ENCODE assay signal across 9 cellular contexts in genomic region chr6:28884423-28885148, GRCh38. TPM values are rescaled to one million over a fixed set of nuclear protein-coding genes. Genes with fewer than 3 reads are reported as not detected.
DNase-seq lines count a peak whose midpoint lies in the region; ATAC-seq, FAIRE-seq and TF ChIP-seq lines count a peak whose summit lies in the region.
"Had no signal": no experiment of that assay in that cellular context is flagged by ENCODE, and none has a peak within 500 bp of the region (broad histone marks: within the 10 kb centered on the region; RNA-seq: fewer than 3 reads in every experiment).

No MANE protein-coding gene starts in this region.

- H3K27ac ChIP-seq in foreskin keratinocyte (no peak overlapping the region), pancreas (no peak overlapping the region)

- H3K9me3 ChIP-seq in pancreas = no peaks in the 10 kb centered on the region

- H3K4me1 ChIP-seq in foreskin keratinocyte = no peaks in the 10 kb centered on the region
- H3K4me1 ChIP-seq in pancreas = no peaks in the 10 kb centered on the region

- H3K27me3 Mint-ChIP-seq in stimulated activated naive CD8-positive, alpha-beta T cell treated with anti-CD3 and anti-CD28 coated beads, Interleukin-15, amount 100 ng/mL, for 72 hours = no peaks in the 10 kb centered on the region

- FAIRE-seq in pancreas (lab: Jason Lieb, UNC) = no peak
- FAIRE-seq: bronchial epithelial cell had no signal

- WGBS in pancreas, 2 donors = 63 to 69% methylated on average over 17 to 18 of the region's 18 CpGs

- no peak for TF ChIP-seq CTCF in foreskin keratinocyte (conservative IDR thresholded peaks at IDR 0.05)
- no peak for TF ChIP-seq CTCF in pancreas (IDR thresholded peaks at IDR 0.05)

- H3K36me3 ChIP-seq in pancreas = no peaks in the 10 kb centered on the region

- H3K9me3 Mint-ChIP-seq in stimulated activated naive CD8-positive, alpha-beta T cell treated with anti-CD3 and anti-CD28 coated beads, Interleukin-15, amount 100 ng/mL, for 72 hours = peaks cover 6 to 8% of the 10 kb centered on the region in 2 donors

- intact Hi-C loops in pancreas (cut with DNase I) = no loop called here

- ATAC-seq in foreskin keratinocyte = peak; percentile 25
- ATAC-seq in stimulated activated naive CD8-positive, alpha-beta T cell treated with anti-CD3 and anti-CD28 coated beads, Interleukin-15, amount 100 ng/mL, for 72 hours = peak; percentile 77
- ATAC-seq in pancreas = no peak
- ATAC-seq in GM18511 (IDR thresholded peaks at IDR 0.05; ENCODE audit: unreplicated experiment) = no peak

- H3K4me3 Mint-ChIP-seq in stimulated activated naive CD8-positive, alpha-beta T cell treated with anti-CD3 and anti-CD28 coated beads, Interleukin-15, amount 100 ng/mL, for 72 hours = peak overlapping the region; percentile 62 to 73

- DNase-seq in NK-92 treated with Interleukin-12 subunit alpha and Interleukin-12 subunit beta, amount 100 ng/mL, for 24 hours (lab: John Stamatoyannopoulos, UW) = peak; percentile 20
- DNase-seq in NK-92 (lab: John Stamatoyannopoulos, UW; ENCODE audit: unreplicated experiment) (no peak), foreskin keratinocyte (no peak), pancreas (no peak), DMS153 treated with DMSO at 0.1 percent for 48 hours (lab: John Stamatoyannopoulos, UW; ENCODE audit: unreplicated experiment) (no peak)
- DNase-seq in activated CD4-positive, alpha-beta T cell treated with anti-CD3 and anti-CD28 coated beads, Interleukin-2, amount 50 U/mL, for 48 hours = peak; percentile 60 to 73
- DNase-seq in stimulated activated naive CD8-positive, alpha-beta T cell treated with anti-CD3 and anti-CD28 coated beads, Interleukin-15, amount 100 ng/mL, for 72 hours = peak; percentile 83 to 87

- H3K4me1 Mint-ChIP-seq in stimulated activated naive CD8-positive, alpha-beta T cell treated with anti-CD3 and anti-CD28 coated beads, Interleukin-15, amount 100 ng/mL, for 72 hours = peaks cover 50% of the 10 kb centered on the region

- no peak overlapping the region for H3K4me3 ChIP-seq in pancreas

- H3K27ac Mint-ChIP-seq in stimulated activated naive CD8-positive, alpha-beta T cell treated with anti-CD3 and anti-CD28 coated beads, Interleukin-15, amount 100 ng/mL, for 72 hours = peak overlapping the region; percentile 69 to 97

- H3K27me3 ChIP-seq in foreskin keratinocyte = peaks cover 24% of the 10 kb centered on the region
- H3K27me3 ChIP-seq in pancreas = no peaks in the 10 kb centered on the region

RNA-seq across cellular contexts. Expression of gene TRIM27, which starts 39.2 kb away (rescaled TPM):
- 50.9 and 60.1 TPM in 2 replicates for total RNA-seq in foreskin keratinocyte
- 35.0 and 37.5 TPM in 2 replicates for polyA plus RNA-seq in foreskin keratinocyte
- 10 to 100 TPM; 24.1 to 33.6 (median 28.4) TPM for total RNA-seq in pancreas
- polyA plus RNA-seq in pancreas = 10 to 100 TPM; 41.8 to 43.3 TPM

Comparison
In these comparisons a context has a peak if more than half of its experiments do, and no peak if none do; other contexts are left out.
1. DNase-seq: peak in NK-92 treated with Interleukin-12 subunit alpha and Interleukin-12 subunit beta, amount 100 ng/mL, for 24 hours (single experiment), activated CD4-positive, alpha-beta T cell treated with anti-CD3 and anti-CD28 coated beads, Interleukin-2, amount 50 U/mL, for 48 hours (2 of 2) and stimulated activated naive CD8-positive, alpha-beta T cell treated with anti-CD3 and anti-CD28 coated beads, Interleukin-15, amount 100 ng/mL, for 72 hours (2 of 2); none in NK-92 (single experiment), foreskin keratinocyte (0 of 2), pancreas (0 of 6) and DMS153 treated with DMSO at 0.1 percent for 48 hours (single experiment).
2. ATAC-seq: peak in foreskin keratinocyte (single experiment) and stimulated activated naive CD8-positive, alpha-beta T cell treated with anti-CD3 and anti-CD28 coated beads, Interleukin-15, amount 100 ng/mL, for 72 hours (single experiment); none in pancreas (0 of 4) and GM18511 (single experiment).